In genomic region chr4:133869486-133869885, GRCh38 we compare ENCODE assay signal across 22 cellular contexts.
DNase-seq lines count a peak whose midpoint lies in the region; ATAC-seq, FAIRE-seq and TF ChIP-seq lines count a peak whose summit lies in the region.
"Had no signal": no experiment of that assay in that cellular context is flagged by ENCODE, and none has a peak within 500 bp of the region (broad histone marks: within the 10 kb centered on the region; RNA-seq: fewer than 3 reads in every experiment).

No MANE protein-coding gene starts in this region.

- TF ChIP-seq POLR2A in HepG2 (IDR thresholded peaks at IDR 0.05; ENCODE audit: insufficient read depth in 1 of 2, low read depth in 2 of 2, low read length in 2 of 2): no peak

- TF ChIP-seq CTCF in brain microvascular endothelial cell (IDR thresholded peaks at IDR 0.05; ENCODE audit: low read depth, low read length, missing control alignments) (no peak), fibroblast of pulmonary artery (IDR thresholded peaks at IDR 0.05; ENCODE audit: low read length, missing control alignments) (no peak), HepG2 (CRISPR knock-in tag; IDR thresholded peaks at IDR 0.05) (no peak)

- no peaks in the 10 kb centered on the region for H4K20me1 ChIP-seq in HepG2 (ENCODE audit: insufficient read depth, low read length)
- H4K20me1 ChIP-seq: BLaER1 had no signal

- H3K27ac ChIP-seq in brain microvascular endothelial cell (no peak overlapping the region), HepG2 (ENCODE audit: extremely low read length, insufficient read depth, low read length) (no peak overlapping the region)
- H3K27ac ChIP-seq: 22Rv1, BLaER1, C4-2B had no signal

- WGBS in HepG2 (ENCODE audit: low lambda C conversion rate): 0% methylated on average over 3 of the region's 3 CpGs

- H3K9me3 ChIP-seq in HepG2 (ENCODE audit: low read length): no peaks in the 10 kb centered on the region
- H3K9me3 ChIP-seq: BLaER1, Caco-2 had no signal

- no peak overlapping the region for H3K4me3 ChIP-seq in brain microvascular endothelial cell (ENCODE audit: low read depth, low read length)
- H3K4me3 ChIP-seq in fibroblast of pulmonary artery (replicated peaks; ENCODE audit: low read depth, low read length): no peak overlapping the region
- H3K4me3 ChIP-seq in HepG2 (replicated peaks in 1 of 3; ENCODE audit: insufficient read depth in 1 of 3, low read depth in 2 of 3, low read length in 3 of 3): no peak overlapping the region
- H3K4me3 ChIP-seq: BLaER1 had no signal

- no peak overlapping the region for H2AFZ ChIP-seq in HepG2 (ENCODE audit: low read length)

- H3K27me3 ChIP-seq in brain microvascular endothelial cell (replicated peaks) (no peaks in the 10 kb centered on the region), HepG2 (ENCODE audit: control insufficient read depth in 1 of 2, insufficient read depth in 2 of 2, low read length in 2 of 2) (no peaks in the 10 kb centered on the region)
- H3K27me3 ChIP-seq: BLaER1 had no signal

- CTCF ChIA-PET in HepG2 (lab: Yijun Ruan, JAX; ENCODE audit: low intra/inter-chr PET ratio, low total read pairs): no interaction called here

- no peak for TF ChIP-seq RAD21 in HepG2 (CRISPR knock-in tag; IDR thresholded peaks at IDR 0.05)

- no peaks in the 10 kb centered on the region for H3K4me1 ChIP-seq in HepG2 (ENCODE audit: insufficient read depth, low read length)
- H3K4me1 ChIP-seq: BLaER1 had no signal

- H3K4me2 ChIP-seq in HepG2 (ENCODE audit: low read depth, low read length): no peak overlapping the region
- H3K4me2 ChIP-seq: BLaER1 had no signal

- intact Hi-C loops in HepG2 (cut with micrococcal nuclease; ENCODE audit: unreplicated experiment): no loop called here

- BruUV-seq in HepG2 (replicated peaks; lab: Mats Ljungman, UMichigan): no TSS peak

- in situ Hi-C loops in brain microvascular endothelial cell (cut with HindIII; ENCODE audit: low pct_ligation_motif_present, low sequenced_read_pairs): no loop called here
- in situ Hi-C loops in HepG2 (cut with HindIII; ENCODE audit: extremely low pct_ligation_motif_present, low pct_unique_long_range_greater_than_20kb): no loop called here

- no peak for ATAC-seq in HepG2
- ATAC-seq: CD8-positive, alpha-beta T cell had no signal

- no peak for FAIRE-seq in HepG2 (lab: Jason Lieb, UNC)
- FAIRE-seq: A204.1, G401.6, GM12892 had no signal

- H3K36me3 ChIP-seq in brain microvascular endothelial cell (replicated peaks) (no peaks in the 10 kb centered on the region), HepG2 (replicated peaks in 1 of 2; ENCODE audit: control insufficient read depth in 1 of 2, insufficient read depth in 2 of 2, low read length in 2 of 2) (no peaks in the 10 kb centered on the region)
- H3K36me3 ChIP-seq: BLaER1 had no signal

- no peaks in the 10 kb centered on the region for H3K79me2 ChIP-seq in HepG2 (ENCODE audit: insufficient read depth, low read length)

- DNase-seq in amniotic epithelial cell (ENCODE audit: low read depth): peak; percentile 81
- DNase-seq in brain microvascular endothelial cell: peak; percentile 53
- DNase-seq in fibroblast of pulmonary artery (ENCODE audit: low read depth): peak; percentile 42
- peak; percentile 46 for DNase-seq in iris pigment epithelial cell (ENCODE audit: low read depth)
- no peak for DNase-seq in H4 (ENCODE audit: low spot score)
- DNase-seq in HepG2 (ENCODE audit: low spot score): no peak
- no peak for DNase-seq in activated CD4-positive, alpha-beta T cell treated with anti-CD3 and anti-CD28 coated beads, Interleukin-2, amount 50 U/mL, for 1 hour
- no peak for DNase-seq in islet precursor cell
- DNase-seq: Caco-2; CD4-positive, CD25-positive, alpha-beta regulatory T cell; CD8-positive, alpha-beta T cell; DMS153; DND-41; GOT3; H7; HCEC 1CT had no signal

- POLR2A ChIA-PET in HepG2 (lab: Yijun Ruan, JAX): no interaction called here

- no peak overlapping the region for H3K9ac ChIP-seq in HepG2 (ENCODE audit: insufficient read depth, low read depth, low read length)
- H3K9ac ChIP-seq: BLaER1 had no signal

- no peak for TF ChIP-seq EP300 in HepG2 (IDR thresholded peaks at IDR 0.05; ENCODE audit: low read depth in 2 of 2, low read length in 2 of 2)
- TF ChIP-seq EP300 in HepG2 (CRISPR knock-in tag; IDR thresholded peaks at IDR 0.05; ENCODE audit: borderline replicate concordance): no peak

TF ChIP-seq in HepG2, 621 proteins besides CTCF, POLR2A, EP300 and RAD21:
- TF ChIP-seq ZFAT (CRISPR knock-in tag; conservative IDR thresholded peaks at IDR 0.05) (no peak), MIXL1 (CRISPR knock-in tag; IDR thresholded peaks at IDR 0.05) (no peak), MLLT10 (CRISPR knock-in tag; IDR thresholded peaks at IDR 0.05) (no peak), KLF15 (CRISPR knock-in tag; IDR thresholded peaks at IDR 0.05; ENCODE audit: borderline replicate concordance) (no peak)

Comparison
In these comparisons a context has a peak if more than half of its experiments do, and no peak if none do; other contexts are left out.
1. DNase-seq: peak in amniotic epithelial cell (single experiment), brain microvascular endothelial cell (single experiment), fibroblast of pulmonary artery (single experiment) and iris pigment epithelial cell (single experiment); none in H4 (single experiment), HepG2 (single experiment), activated CD4-positive, alpha-beta T cell treated with anti-CD3 and anti-CD28 coated beads, Interleukin-2, amount 50 U/mL, for 1 hour (single experiment) and islet precursor cell (single experiment).